ENCODE assay signal across 10 cellular contexts in the genomic region with DNA sequence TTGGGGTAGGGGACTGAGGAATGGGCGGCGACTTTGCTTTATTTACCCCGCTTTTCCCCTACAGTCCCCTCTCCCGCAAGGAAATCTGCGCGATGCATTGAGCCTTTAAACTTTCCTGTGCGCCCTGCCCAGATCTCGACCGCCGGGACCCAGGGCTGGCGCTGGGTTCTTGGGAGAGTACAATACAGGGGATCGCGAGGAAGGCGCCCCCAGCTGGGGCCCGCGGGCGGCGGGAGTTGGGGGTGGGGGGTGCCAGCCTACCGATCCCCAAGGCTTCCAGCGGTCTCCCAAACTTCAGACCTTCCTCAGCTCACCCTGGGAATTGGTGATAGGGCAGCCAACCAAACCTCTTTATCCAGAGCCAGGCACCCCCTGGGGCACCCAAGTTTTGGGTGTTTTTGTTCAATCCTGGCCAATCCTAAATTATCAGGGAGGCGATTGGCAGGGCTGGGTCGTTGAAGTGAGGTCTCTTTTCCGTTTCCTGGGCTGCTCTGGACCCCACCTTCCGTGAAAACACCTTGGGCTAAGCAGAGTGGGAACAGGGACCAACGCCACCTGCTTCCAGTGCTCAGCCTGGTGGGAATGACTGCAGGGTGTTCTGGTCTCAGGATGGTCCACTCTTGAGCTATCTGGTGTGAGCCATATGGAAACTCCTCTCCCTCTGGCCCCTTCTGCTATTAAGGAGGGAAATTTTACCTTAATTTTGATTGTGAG. TPM values are rescaled to one million over a fixed set of nuclear protein-coding genes. Genes with fewer than 3 reads are reported as not detected.
DNase-seq lines count a peak whose midpoint lies in the region; ATAC-seq, FAIRE-seq and TF ChIP-seq lines count a peak whose summit lies in the region.
"Had no signal": no experiment of that assay in that cellular context is flagged by ENCODE, and none has a peak within 500 bp of the region (broad histone marks: within the 10 kb centered on the region; RNA-seq: fewer than 3 reads in every experiment).

No MANE protein-coding gene starts in this region.

- TF ChIP-seq POLR2A in HCT116 (IDR thresholded peaks at IDR 0.05; ENCODE audit: borderline replicate concordance, extremely low read depth, insufficient read depth, insufficient read length) = no peak
- TF ChIP-seq POLR2A in body of pancreas (IDR thresholded peaks at IDR 0.05) = no peak
- TF ChIP-seq POLR2A in spleen (IDR thresholded peaks at IDR 0.05) = no peak

- H3K4me1 Mint-ChIP-seq in CD4-positive, alpha-beta memory T cell = peaks cover 0 to 8% (median 3%) of the 10 kb centered on the region in 4 donors

- intact Hi-C loops in HCT116 (cut with micrococcal nuclease) = loop anchor here (5.0 kb wide), 1 partner anchor 53 kb away; no protein-coding TSS in a partner anchor
- intact Hi-C loops in body of pancreas (cut with DNase I) = no loop called here
- intact Hi-C loops in kidney (cut with DNase I) = no loop called here
- intact Hi-C loops in spleen (cut with DNase I; ENCODE audit: low total_unique reads) = no loop called here
- intact Hi-C loops in CD4-positive, alpha-beta memory T cell (cut with micrococcal nuclease) = no loop called here

- H3K27ac Mint-ChIP-seq in CD4-positive, alpha-beta memory T cell = no peak overlapping the region
- H3K27ac Mint-ChIP-seq: activated CD4-positive, alpha-beta T cell treated with anti-CD3 and anti-CD28 coated beads, Interleukin-2, amount 10 ng/mL, durations not matched to agents 24 days and 14 days had no signal

- DNase-seq in HCT116 (ENCODE audit: low read depth, low spot score) (no peak), body of pancreas (peak in 2 of 4 donors; percentile 22 to 25), kidney (no peak), spleen (no peak), amygdala (lab: John Stamatoyannopoulos, UW) (no peak)
- no peak for DNase-seq in CD4-positive, alpha-beta memory T cell
- DNase-seq: activated CD4-positive, alpha-beta T cell treated with anti-CD3 and anti-CD28 coated beads, Interleukin-2, amount 10 ng/mL, durations not matched to agents 24 days and 14 days; NCI-H2171 treated with DMSO at 0.1 percent for 48 hours had no signal

- peaks cover 0 to 16% (median 9%) of the 10 kb centered on the region in 8 donors for H3K9me3 Mint-ChIP-seq in CD4-positive, alpha-beta memory T cell

- H3K4me2 ChIP-seq in HCT116 (ENCODE audit: low read length) = peak overlapping the region; percentile 100

- no peak overlapping the region for H3K4me3 Mint-ChIP-seq in CD4-positive, alpha-beta memory T cell
- H3K4me3 Mint-ChIP-seq: activated CD4-positive, alpha-beta T cell treated with anti-CD3 and anti-CD28 coated beads, Interleukin-2, amount 10 ng/mL, durations not matched to agents 24 days and 14 days had no signal

- no peak for FAIRE-seq in kidney (lab: Jason Lieb, UNC)

- ATAC-seq in HCT116 (no peak), body of pancreas (no peak), GM18873 (IDR thresholded peaks at IDR 0.05; ENCODE audit: low FRiP score, unreplicated experiment) (no peak), GM21723 (IDR thresholded peaks at IDR 0.05; ENCODE audit: unreplicated experiment) (no peak)

- 6 to 10% methylated on average over 11 to 24 of the region's 25 CpGs for WGBS in body of pancreas, 2 donors
- 9 to 13% (median 11%) methylated on average over 20 to 25 of the region's 25 CpGs for WGBS in spleen, 5 donors

- CTCF ChIA-PET in HCT116 (lab: Charles Lee) = interaction anchor here (0.5 to 2.6 kb wide), 7 partner anchors 10 to 87 kb away, joined by 3 to 18 read pairs (median 3); no protein-coding TSS in a partner anchor
- CTCF ChIA-PET in CD4-positive, alpha-beta memory T cell (lab: Charles Lee; ENCODE audit: partially characterized antibody) = no interaction called here

- BruUV-seq in HCT116 (replicated peaks; lab: Mats Ljungman, UMichigan) = no TSS peak

- H2AFZ ChIP-seq in HCT116 (ENCODE audit: low read depth, low read length, poor library complexity, severe bottlenecking) = no peak overlapping the region

- no peak for TF ChIP-seq RAD21 in HCT116 (IDR thresholded peaks at IDR 0.05; ENCODE audit: low read depth)

- H3K9me2 ChIP-seq in HCT116 (ENCODE audit: insufficient read depth) = no peaks in the 10 kb centered on the region

- peak overlapping the region; percentile 95 for H3K27ac ChIP-seq in HCT116 (ENCODE audit: low read depth, low read length)
- peak overlapping the region; percentile 79 to 91 (median 83) for H3K27ac ChIP-seq in body of pancreas
- H3K27ac ChIP-seq in kidney (ENCODE audit: low read depth in 2 of 2, low read length in 2 of 2) = peak overlapping the region; percentile 38 to 74
- H3K27ac ChIP-seq in spleen = no peak overlapping the region
- no peak overlapping the region for H3K27ac ChIP-seq in CD4-positive, alpha-beta memory T cell (ENCODE audit: low read depth, low read length)

- TF ChIP-seq CTCF in HCT116 (IDR thresholded peaks at IDR 0.05 in 2 of 3, conservative IDR thresholded peaks at IDR 0.05 in 1 of 3; ENCODE audit: borderline replicate concordance in 1 of 3, insufficient read depth in 1 of 3, low read depth in 2 of 3, low read length in 2 of 3) (no peak), body of pancreas (IDR thresholded peaks at IDR 0.05) (no peak), kidney (IDR thresholded peaks at IDR 0.05; ENCODE audit: borderline replicate concordance, extremely low read depth, insufficient read depth) (no peak), spleen (IDR thresholded peaks at IDR 0.05 in 8 of 11, conservative IDR thresholded peaks at IDR 0.05 in 3 of 11) (no peak)

- peaks cover 39 to 45% of the 10 kb centered on the region in 2 donors for H3K27me3 Mint-ChIP-seq in CD4-positive, alpha-beta memory T cell

- H4K20me1 ChIP-seq in HCT116 (ENCODE audit: insufficient read depth) = no peaks in the 10 kb centered on the region

- peak overlapping the region; percentile 87 for H3K9ac ChIP-seq in HCT116 (ENCODE audit: low read length)
- peak overlapping the region; percentile 29 to 72 for H3K9ac ChIP-seq in kidney (ENCODE audit: low read length in 2 of 2)

- H3K9me3 ChIP-seq in HCT116 (ENCODE audit: control insufficient read depth in 1 of 2, insufficient read depth in 1 of 2, low read depth in 1 of 2, low read length in 2 of 2) (no peaks in the 10 kb centered on the region), body of pancreas (no peaks in the 10 kb centered on the region), kidney (ENCODE audit: control insufficient read depth in 1 of 2, low read length in 2 of 2) (peaks cover 0 to 4% of the 10 kb centered on the region in 2 donors), spleen (peaks cover 0 to 21% (median 17%) of the 10 kb centered on the region in 8 donors)
- H3K9me3 ChIP-seq in CD4-positive, alpha-beta memory T cell (ENCODE audit: control insufficient read depth in 1 of 2, low read length in 2 of 2) = no peaks in the 10 kb centered on the region

- H3K4me1 ChIP-seq in HCT116 (ENCODE audit: control insufficient read depth in 1 of 2, insufficient read depth in 2 of 2, low read length in 2 of 2) (peaks cover 28 to 59% of the 10 kb centered on the region in 2 experiments), body of pancreas (peaks cover 48% of the 10 kb centered on the region), kidney (ENCODE audit: control insufficient read depth in 1 of 2, insufficient read depth in 1 of 2, low read depth in 1 of 2, low read length in 2 of 2) (peaks cover 6 to 28% of the 10 kb centered on the region in 2 donors), spleen (peaks cover 7 to 44% (median 22%) of the 10 kb centered on the region in 6 donors)
- no peaks in the 10 kb centered on the region for H3K4me1 ChIP-seq in CD4-positive, alpha-beta memory T cell (ENCODE audit: insufficient read depth, low read length)

- peaks cover 46% of the 10 kb centered on the region for H3K79me2 ChIP-seq in HCT116 (ENCODE audit: insufficient read depth, low read length)

- H3K36me3 Mint-ChIP-seq in CD4-positive, alpha-beta memory T cell = no peaks in the 10 kb centered on the region

- no peaks in the 10 kb centered on the region for H3K27me3 ChIP-seq in HCT116 (ENCODE audit: insufficient read depth, low read length)
- no peaks in the 10 kb centered on the region for H3K27me3 ChIP-seq in body of pancreas
- H3K27me3 ChIP-seq in spleen (replicated peaks in 1 of 7) = peaks cover 9 to 88% (median 36%) of the 10 kb centered on the region in 7 donors
- peaks cover 8% of the 10 kb centered on the region for H3K27me3 ChIP-seq in CD4-positive, alpha-beta memory T cell (ENCODE audit: insufficient read depth, low read length)

- H3K4me3 ChIP-seq in HCT116 (replicated peaks in 1 of 2; ENCODE audit: low read depth in 1 of 2, low read length in 2 of 2) (peak overlapping the region; percentile 79 to 88), body of pancreas (peak overlapping the region; percentile 33 to 37), kidney (ENCODE audit: low read length in 2 of 2) (peak overlapping the region; percentile 66), spleen (peak overlapping the region in 7 of 8 donors; percentile 15 to 64 (median 32))
- H3K4me3 ChIP-seq in CD4-positive, alpha-beta memory T cell (ENCODE audit: low read length in 2 of 2) = no peak overlapping the region

- RAD21 ChIA-PET in HCT116 (lab: Charles Lee; ENCODE audit: low non-redundant PET in 1 of 2, low total read pairs in 2 of 2, uncharacterized antibody in 2 of 2, unreplicated experiment in 2 of 2) = interaction anchor here in 1 of 2 experiments (0.7 kb wide), 1 partner anchor 54 kb away, joined by 3 read pairs; no protein-coding TSS in a partner anchor

- POLR2A ChIA-PET in HCT116 (lab: Charles Lee) = interaction anchor here (0.7 to 2.5 kb wide), 3 partner anchors 10 to 50 kb away, joined by 3 to 8 read pairs (median 3); no protein-coding TSS in a partner anchor
- POLR2A ChIA-PET in CD4-positive, alpha-beta memory T cell (lab: Charles Lee; ENCODE audit: partially characterized antibody) = no interaction called here

- H3K36me3 ChIP-seq in HCT116 (ENCODE audit: control insufficient read depth in 1 of 2, insufficient read depth in 2 of 2, low read length in 2 of 2) = 0 out of 4 replicates have a peak, but pooled peaks cover 0 to 2% of the 10 kb centered on the region in 2 experiments
- no peaks in the 10 kb centered on the region for H3K36me3 ChIP-seq in body of pancreas (replicated peaks in 1 of 2; ENCODE audit: insufficient read depth in 1 of 2, low read depth in 2 of 2)
- no peaks in the 10 kb centered on the region for H3K36me3 ChIP-seq in kidney (ENCODE audit: control insufficient read depth in 1 of 2, insufficient read depth in 2 of 2, low read length in 2 of 2)
- H3K36me3 ChIP-seq in spleen = no peaks in the 10 kb centered on the region
- H3K36me3 ChIP-seq in CD4-positive, alpha-beta memory T cell (ENCODE audit: insufficient read depth, low read length) = no peaks in the 10 kb centered on the region

TF ChIP-seq in HCT116, 20 proteins besides CTCF, POLR2A, EP300 and RAD21:
- TF ChIP-seq ZFX (IDR thresholded peaks at IDR 0.05) (peak; percentile 17; the same call in 1 of the 2 replicates), EZH2phosphoT487 (IDR thresholded peaks at IDR 0.05; ENCODE audit: borderline replicate concordance) (no peak)

RNA-seq across cellular contexts. Expression of gene DAB2IP, which starts 51.4 kb away (rescaled TPM):
- total RNA-seq in HCT116 (2021; ENCODE audit: unreplicated experiment) (31.0 TPM), body of pancreas (10 to 100 TPM; 25.2 to 34.9 TPM), kidney (105 TPM), spleen (10 to 100 TPM; 34.1 to 83.0 (median 48.5) TPM)
- 15.1 and 18.9 TPM in 2 replicates for polyA plus RNA-seq in HCT116 (2012)
- polyA plus RNA-seq in kidney (ENCODE audit: insufficient read depth, low read depth, low replicate concordance) (33.8 TPM), spleen (10 to 100 TPM in 1 of 3 donors, 1 to 10 TPM in 2; 5.0 to 24.2 (median 6.0) TPM)
- total RNA-seq in CD4-positive, alpha-beta memory T cell = not detected
- not detected for polyA plus RNA-seq in CD4-positive, alpha-beta memory T cell
- total RNA-seq: activated CD4-positive, alpha-beta T cell treated with anti-CD3 and anti-CD28 coated beads, Interleukin-2, amount 10 ng/mL, durations not matched to agents 24 days and 14 days had no signal

Comparison
In these comparisons a context has a peak if more than half of its experiments do, and no peak if none do; other contexts are left out.
1. H3K27ac ChIP-seq: peak in HCT116 (single experiment), body of pancreas (4 of 4) and kidney (2 of 2); none in spleen (0 of 8) and CD4-positive, alpha-beta memory T cell (single experiment).
2. H3K4me3 ChIP-seq: peak in HCT116 (2 of 2), body of pancreas (2 of 2), kidney (2 of 2) and spleen (7 of 8); none in CD4-positive, alpha-beta memory T cell (0 of 2).
3. RNA of gene DAB2IP, which starts 51.4 kb away (total RNA-seq): 105 TPM in kidney (single experiment), 34.1 to 83.0 TPM in spleen, 25.2 to 34.9 TPM in body of pancreas and 31.0 TPM in HCT116 (single experiment); not detected in CD4-positive, alpha-beta memory T cell; every median in the first group is over 10 times any median in the second.